ENCODE assay signal across 18 cellular contexts in the genomic region with DNA sequence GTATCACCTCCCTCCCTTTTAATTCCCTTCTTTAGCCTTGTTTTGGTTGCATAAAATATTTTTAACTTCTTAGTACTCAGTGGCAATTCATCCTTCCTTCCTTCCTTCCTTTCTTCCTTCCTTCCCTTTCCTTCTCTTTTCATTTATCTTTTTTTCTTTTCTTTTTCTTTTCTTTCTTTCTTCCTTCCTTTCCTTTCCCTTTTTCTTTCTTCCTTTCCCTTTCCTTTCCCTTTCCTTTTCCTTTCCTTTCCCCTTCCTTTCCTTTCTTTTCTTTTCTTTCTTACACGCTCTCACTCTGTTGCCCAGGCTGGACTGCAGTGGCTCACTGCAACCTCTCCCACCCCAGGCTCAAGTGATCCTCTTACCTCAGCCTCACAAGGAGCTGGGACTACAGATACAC.
A peak's percentile ranks its signal among the peaks of the same experiment; 100 is the strongest.
DNase-seq lines count a peak whose midpoint lies in the region; TF ChIP-seq lines count a peak whose summit lies in the region.
"Had no signal": no experiment of that assay in that cellular context is flagged by ENCODE, and none has a peak within 500 bp of the region (broad histone marks: within the 10 kb centered on the region; RNA-seq: fewer than 3 reads in every experiment).

No MANE protein-coding gene starts in this region.

- no peak overlapping the region for H3K4me3 Mint-ChIP-seq in Calu3 (ENCODE audit: low read depth, unreplicated experiment)
- H3K4me3 Mint-ChIP-seq in nephron progenitor cell: no peak overlapping the region
- H3K4me3 Mint-ChIP-seq: CD14-positive monocyte; CD4-positive, alpha-beta memory T cell; CD4-positive, CD25-positive, alpha-beta regulatory T cell; CD8-positive, alpha-beta memory T cell had no signal

- no peaks in the 10 kb centered on the region for H3K36me3 Mint-ChIP-seq in Calu3 (ENCODE audit: insufficient read depth, unreplicated experiment)
- peaks cover 67% of the 10 kb centered on the region for H3K36me3 Mint-ChIP-seq in nephron progenitor cell (ENCODE audit: low read depth)
- H3K36me3 Mint-ChIP-seq: CD14-positive monocyte; CD4-positive, alpha-beta memory T cell; CD4-positive, CD25-positive, alpha-beta regulatory T cell; CD8-positive, alpha-beta memory T cell had no signal

- peak overlapping the region; percentile 3 for H3K27ac Mint-ChIP-seq in Calu3 (ENCODE audit: unreplicated experiment)
- peak overlapping the region; percentile 21 for H3K27ac Mint-ChIP-seq in nephron progenitor cell
- H3K27ac Mint-ChIP-seq: CD14-positive monocyte; CD4-positive, alpha-beta memory T cell; CD4-positive, CD25-positive, alpha-beta regulatory T cell; CD8-positive, alpha-beta memory T cell had no signal

- in situ Hi-C loops in GM23248 (cut with MboI): no loop called here

- WGBS in GM23248 (ENCODE audit: low coverage in 1 of 2, low lambda C conversion rate in 2 of 2, missing lambda C conversion rate in 2 of 2), 2 experiments: 85 to 91% methylated on average over 1 of the region's 1 CpG

- CTCF ChIA-PET in Calu3 (lab: Charles Lee): no interaction called here
- CTCF ChIA-PET in HEK293 (lab: Yijun Ruan, JAX): no interaction called here

- BruUV-seq in Calu3 (replicated peaks; lab: Mats Ljungman, UMichigan): no TSS peak

- POLR2A ChIA-PET in HEK293 (lab: Yijun Ruan, JAX): no interaction called here

- H3K4me1 Mint-ChIP-seq in Calu3 (ENCODE audit: low read depth, unreplicated experiment): no peaks in the 10 kb centered on the region
- H3K4me1 Mint-ChIP-seq in nephron progenitor cell: peaks cover 16% of the 10 kb centered on the region
- H3K4me1 Mint-ChIP-seq: CD14-positive monocyte; CD4-positive, alpha-beta memory T cell; CD4-positive, CD25-positive, alpha-beta regulatory T cell; CD8-positive, alpha-beta memory T cell had no signal

- H3K79me2 ChIP-seq in GM23248 (ENCODE audit: insufficient read depth): no peaks in the 10 kb centered on the region

- no peak overlapping the region for H3K9ac ChIP-seq in GM23248
- H3K9ac ChIP-seq: BLaER1 had no signal

- H3K9me3 ChIP-seq in HEK293 (ENCODE audit: control insufficient read depth, insufficient read depth, low read depth, low read length) (no peaks in the 10 kb centered on the region), GM23248 (ENCODE audit: low read depth) (no peaks in the 10 kb centered on the region)
- H3K9me3 ChIP-seq: BE2C, BLaER1 had no signal

- H3K27ac ChIP-seq in HEK293 (ENCODE audit: extremely low read depth, low read depth, low read length) (no peak overlapping the region), GM23248 (no peak overlapping the region)
- H3K27ac ChIP-seq: BLaER1 had no signal

- no peaks in the 10 kb centered on the region for H3F3A ChIP-seq in GM23248 (ENCODE audit: insufficient read depth)

- H3K27me3 Mint-ChIP-seq in Calu3 (ENCODE audit: unreplicated experiment) (no peaks in the 10 kb centered on the region), nephron progenitor cell (ENCODE audit: low read depth, poor library complexity) (no peaks in the 10 kb centered on the region)

- H3K4me3 ChIP-seq in HEK293 (ENCODE audit: low read depth, low read length) (no peak overlapping the region), GM23248 (no peak overlapping the region)
- H3K4me3 ChIP-seq: BLaER1 had no signal

- no peaks in the 10 kb centered on the region for H3K9me2 ChIP-seq in GM23248 (ENCODE audit: insufficient read depth)

- H3K27me3 ChIP-seq in GM23248 (replicated peaks; ENCODE audit: insufficient read depth): no peaks in the 10 kb centered on the region
- H3K27me3 ChIP-seq: BE2C, BLaER1 had no signal

- H3K4me2 ChIP-seq in GM23248 (ENCODE audit: unreplicated experiment): no peak overlapping the region
- H3K4me2 ChIP-seq: BLaER1 had no signal

- H3K36me3 ChIP-seq in HEK293 (ENCODE audit: control insufficient read depth in 2 of 2, insufficient read depth in 1 of 2, low read length in 2 of 2) (peaks cover 7 to 14% of the 10 kb centered on the region in 2 experiments; a peak in 2 of 3 replicates), GM23248 (ENCODE audit: low read depth) (no peaks in the 10 kb centered on the region)
- H3K36me3 ChIP-seq: BE2C, BLaER1 had no signal

- intact Hi-C loops in Calu3 (cut with micrococcal nuclease; ENCODE audit: unreplicated experiment): no loop called here

- no peak for TF ChIP-seq CTCF in Calu3 (IDR thresholded peaks at IDR 0.05; ENCODE audit: unreplicated experiment)
- no peak for TF ChIP-seq CTCF in HEK293 (tag by site-specific recombination; IDR thresholded peaks at IDR 0.05)
- no peak for TF ChIP-seq CTCF in nephron progenitor cell (IDR thresholded peaks at IDR 0.05)

- H4K20me1 ChIP-seq in GM23248 (ENCODE audit: insufficient read depth): no peaks in the 10 kb centered on the region
- H4K20me1 ChIP-seq: BLaER1 had no signal

- DNase-seq in Calu3: no peak
- no peak for DNase-seq in nephron progenitor cell
- DNase-seq in stimulated activated CD4-positive, alpha-beta T cell treated with anti-CD3 and anti-CD28 coated beads, Interleukin-4, amount 100 ng/mL, for 24 hours: no peak
- DNase-seq in GM23248: no peak
- no peak for DNase-seq in stimulated activated CD4-positive, alpha-beta T cell treated with anti-CD3 and anti-CD28 coated beads, Interleukin-15, amount 100 ng/mL, for 24 hours
- DNase-seq: 8988T; ACHN; BE2C; C1 segment of cervical spinal cord; CD4-positive, alpha-beta memory T cell; CD4-positive, CD25-positive, alpha-beta regulatory T cell; CD8-positive, alpha-beta memory T cell; COR-L47; DMS79 treated with DMSO at 0.1 percent for 48 hours; GF-D8 had no signal

- H3K4me1 ChIP-seq in HEK293 (ENCODE audit: control insufficient read depth, insufficient read depth, low read length) (no peaks in the 10 kb centered on the region), GM23248 (ENCODE audit: insufficient read depth) (no peaks in the 10 kb centered on the region; the same call in 1 of the 2 replicates)
- H3K4me1 ChIP-seq: BE2C, BLaER1 had no signal

- H3K9me3 Mint-ChIP-seq in Calu3 (ENCODE audit: low read depth, unreplicated experiment) (no peaks in the 10 kb centered on the region), nephron progenitor cell (no peaks in the 10 kb centered on the region)
- H3K9me3 Mint-ChIP-seq: CD4-positive, alpha-beta memory T cell; CD4-positive, CD25-positive, alpha-beta regulatory T cell had no signal

- H2AFZ ChIP-seq in GM23248: no peak overlapping the region

TF ChIP-seq in HEK293, 187 proteins besides CTCF, POLR2A, EP300 and RAD21:
- TF ChIP-seq ZNF596 (tag by site-specific recombination; IDR thresholded peaks at IDR 0.05) (no peak), MYNN (tag by site-specific recombination; IDR thresholded peaks at IDR 0.05; ENCODE audit: borderline replicate concordance) (no peak), ZNF366 (tag by site-specific recombination; conservative IDR thresholded peaks at IDR 0.05) (peak; percentile 70), ZNF777 (tag by site-specific recombination; IDR thresholded peaks at IDR 0.05; ENCODE audit: borderline replicate concordance) (no peak), ZNF292 (tag by site-specific recombination; IDR thresholded peaks at IDR 0.05; ENCODE audit: borderline replicate concordance, low read depth) (no peak), ZNF266 (tag by site-specific recombination; IDR thresholded peaks at IDR 0.05; ENCODE audit: low read depth) (no peak), ZNF157 (tag by site-specific recombination; IDR thresholded peaks at IDR 0.05) (no peak), ZFP37 (tag by site-specific recombination; IDR thresholded peaks at IDR 0.05) (no peak), ZNF24 (tag by site-specific recombination; IDR thresholded peaks at IDR 0.05) (no peak), OSR2 (tag by site-specific recombination; IDR thresholded peaks at IDR 0.05) (no peak), PRDM1 (tag by site-specific recombination; IDR thresholded peaks at IDR 0.05) (peak; percentile 100), ZNF624 (tag by site-specific recombination; IDR thresholded peaks at IDR 0.05) (no peak), ZNF658 (tag by site-specific recombination; IDR thresholded peaks at IDR 0.05) (no peak)
- TF ChIP-seq, protein P1, sequence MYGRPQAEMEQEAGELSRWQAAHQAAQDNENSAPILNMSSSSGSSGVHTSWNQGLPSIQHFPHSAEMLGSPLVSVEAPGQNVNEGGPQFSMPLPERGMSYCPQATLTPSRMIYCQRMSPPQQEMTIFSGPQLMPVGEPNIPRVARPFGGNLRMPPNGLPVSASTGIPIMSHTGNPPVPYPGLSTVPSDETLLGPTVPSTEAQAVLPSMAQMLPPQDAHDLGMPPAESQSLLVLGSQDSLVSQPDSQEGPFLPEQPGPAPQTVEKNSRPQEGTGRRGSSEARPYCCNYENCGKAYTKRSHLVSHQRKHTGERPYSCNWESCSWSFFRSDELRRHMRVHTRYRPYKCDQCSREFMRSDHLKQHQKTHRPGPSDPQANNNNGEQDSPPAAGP (tag by site-specific recombination; IDR thresholded peaks at IDR 0.05): no peak
- TF ChIP-seq, protein P2, sequence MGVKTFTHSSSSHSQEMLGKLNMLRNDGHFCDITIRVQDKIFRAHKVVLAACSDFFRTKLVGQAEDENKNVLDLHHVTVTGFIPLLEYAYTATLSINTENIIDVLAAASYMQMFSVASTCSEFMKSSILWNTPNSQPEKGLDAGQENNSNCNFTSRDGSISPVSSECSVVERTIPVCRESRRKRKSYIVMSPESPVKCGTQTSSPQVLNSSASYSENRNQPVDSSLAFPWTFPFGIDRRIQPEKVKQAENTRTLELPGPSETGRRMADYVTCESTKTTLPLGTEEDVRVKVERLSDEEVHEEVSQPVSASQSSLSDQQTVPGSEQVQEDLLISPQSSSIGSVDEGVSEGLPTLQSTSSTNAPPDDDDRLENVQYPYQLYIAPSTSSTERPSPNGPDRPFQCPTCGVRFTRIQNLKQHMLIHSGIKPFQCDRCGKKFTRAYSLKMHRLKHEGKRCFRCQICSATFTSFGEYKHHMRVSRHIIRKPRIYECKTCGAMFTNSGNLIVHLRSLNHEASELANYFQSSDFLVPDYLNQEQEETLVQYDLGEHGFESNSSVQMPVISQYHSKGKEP (tag by site-specific recombination; IDR thresholded peaks at IDR 0.05): no peak
- TF ChIP-seq, protein P3, sequence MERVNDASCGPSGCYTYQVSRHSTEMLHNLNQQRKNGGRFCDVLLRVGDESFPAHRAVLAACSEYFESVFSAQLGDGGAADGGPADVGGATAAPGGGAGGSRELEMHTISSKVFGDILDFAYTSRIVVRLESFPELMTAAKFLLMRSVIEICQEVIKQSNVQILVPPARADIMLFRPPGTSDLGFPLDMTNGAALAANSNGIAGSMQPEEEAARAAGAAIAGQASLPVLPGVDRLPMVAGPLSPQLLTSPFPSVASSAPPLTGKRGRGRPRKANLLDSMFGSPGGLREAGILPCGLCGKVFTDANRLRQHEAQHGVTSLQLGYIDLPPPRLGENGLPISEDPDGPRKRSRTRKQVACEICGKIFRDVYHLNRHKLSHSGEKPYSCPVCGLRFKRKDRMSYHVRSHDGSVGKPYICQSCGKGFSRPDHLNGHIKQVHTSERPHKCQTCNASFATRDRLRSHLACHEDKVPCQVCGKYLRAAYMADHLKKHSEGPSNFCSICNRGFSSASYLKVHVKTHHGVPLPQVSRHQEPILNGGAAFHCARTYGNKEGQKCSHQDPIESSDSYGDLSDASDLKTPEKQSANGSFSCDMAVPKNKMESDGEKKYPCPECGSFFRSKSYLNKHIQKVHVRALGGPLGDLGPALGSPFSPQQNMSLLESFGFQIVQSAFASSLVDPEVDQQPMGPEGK (tag by site-specific recombination; IDR thresholded peaks at IDR 0.05): no peak
